ENCODE assay signal across 8 cellular contexts in genomic region chr14:101823511-101824120, GRCh38.
DNase-seq lines count a peak whose midpoint lies in the region; ATAC-seq and TF ChIP-seq lines count a peak whose summit lies in the region.

No MANE protein-coding gene starts in this region.

- peak overlapping the region in 9 of 12 donors; percentile 3 to 50 (median 18) for H3K4me3 ChIP-seq in heart left ventricle

- H3K4me1 ChIP-seq in heart left ventricle = peaks cover 0 to 94% (median 41%) of the 10 kb centered on the region in 12 donors

- no peaks in the 10 kb centered on the region for H3K9me3 ChIP-seq in heart left ventricle

- 34 to 46% (median 42%) methylated on average over 12 of the region's 12 CpGs for WGBS in heart left ventricle, 4 donors

- DNase-seq in activated CD8-positive, alpha-beta memory T cell treated with anti-CD3 and anti-CD28 coated beads, Interleukin-2, amount 50 U/mL, for 4 hours = peak; percentile 66
- DNase-seq in heart left ventricle (peak in 1 of 5 donors; percentile 72), dedifferentiated amniotic fluid mesenchymal stem cell (ENCODE audit: extremely low spot score) (no peak), NCI-H1105 treated with DMSO at 0.1 percent for 48 hours (lab: John Stamatoyannopoulos, UW) (no peak), DMS 273 treated with DMSO at 0.1 percent for 48 hours (lab: John Stamatoyannopoulos, UW) (no peak)
- DNase-seq in stimulated activated CD4-positive, alpha-beta T cell treated with anti-CD3 and anti-CD28 coated beads, TNF-alpha, amount 100 ng/mL, for 24 hours (ENCODE audit: low read depth in 3 of 3) = peak; percentile 51 to 74 (median 70)

- H3K36me3 ChIP-seq in heart left ventricle = peaks cover 0 to 21% (median 12%) of the 10 kb centered on the region in 9 donors

- intact Hi-C loops in heart left ventricle (cut with DNase I) = loop anchor here in 2 of 10 donors (10.0 kb wide), 2 partner anchors 49 to 61 kb away; no protein-coding TSS in a partner anchor

- ATAC-seq in GM18870 (IDR thresholded peaks at IDR 0.05; ENCODE audit: unreplicated experiment) = peak; percentile 46
- peak; percentile 50 for ATAC-seq in HG03159 (IDR thresholded peaks at IDR 0.05; ENCODE audit: unreplicated experiment)
- ATAC-seq in heart left ventricle = peak; percentile 36 to 90 (median 66)

- H3K27ac ChIP-seq in heart left ventricle = peak overlapping the region; percentile 46 to 97 (median 76)

- H3K27me3 ChIP-seq in heart left ventricle = no peaks in the 10 kb centered on the region

- TF ChIP-seq POLR2A in heart left ventricle (IDR thresholded peaks at IDR 0.05) = no peak

- TF ChIP-seq CTCF in heart left ventricle (IDR thresholded peaks at IDR 0.05) = no peak

Comparison
In these comparisons a context has a peak if more than half of its experiments do, and no peak if none do; other contexts are left out.
1. DNase-seq: peak in activated CD8-positive, alpha-beta memory T cell treated with anti-CD3 and anti-CD28 coated beads, Interleukin-2, amount 50 U/mL, for 4 hours (single experiment) and stimulated activated CD4-positive, alpha-beta T cell treated with anti-CD3 and anti-CD28 coated beads, TNF-alpha, amount 100 ng/mL, for 24 hours (3 of 3); none in dedifferentiated amniotic fluid mesenchymal stem cell (single experiment), NCI-H1105 treated with DMSO at 0.1 percent for 48 hours (single experiment) and DMS 273 treated with DMSO at 0.1 percent for 48 hours (single experiment).
2. Peak in every context shown above with its lines, with median percentiles within 50 percentile points of each other: ATAC-seq.